14 cellular contexts compared by ENCODE assay signal in genomic region chr12:120324841-120325417, GRCh38. TPM values are rescaled to one million over a fixed set of nuclear protein-coding genes. Genes with fewer than 3 reads are reported as not detected.
DNase-seq lines count a peak whose midpoint lies in the region; ATAC-seq and TF ChIP-seq lines count a peak whose summit lies in the region.
"Had no signal": no experiment of that assay in that cellular context is flagged by ENCODE, and none has a peak within 500 bp of the region (broad histone marks: within the 10 kb centered on the region; RNA-seq: fewer than 3 reads in every experiment).

No MANE protein-coding gene starts in this region.

- no peak overlapping the region for H4K91ac ChIP-seq in neuronal stem cell (ENCODE audit: low read depth, low read length, poor library complexity)

- no peaks in the 10 kb centered on the region for H3K27me3 Mint-ChIP-seq in activated T-cell treated with anti-CD3 and anti-CD28 coated beads, Interleukin-2, amount 50 U/mL, for 72 hours (ENCODE audit: low read depth)
- no peaks in the 10 kb centered on the region for H3K27me3 Mint-ChIP-seq in activated T-cell treated with anti-CD3 and anti-CD28 coated beads, Interleukin-2, amount 50 U/mL, for 4 hours (ENCODE audit: low read depth)
- peaks cover 23% of the 10 kb centered on the region for H3K27me3 Mint-ChIP-seq in endodermal cell (ENCODE audit: insufficient read depth)

- H3K14ac ChIP-seq in neuronal stem cell (ENCODE audit: low read length), result no peak overlapping the region

- POLR2A ChIA-PET in OCI-LY7 (lab: Charles Lee), result interaction anchor here (0.6 to 1.3 kb wide), 4 partner anchors 106 to 256 kb away, joined by 3 read pairs; partner anchors contain the start of gene POP5

- H3K27me3 ChIP-seq in hepatocyte (no peaks in the 10 kb centered on the region), neuronal stem cell (ENCODE audit: control insufficient read depth in 3 of 3, insufficient read depth in 3 of 3, low read depth in 1 of 3, low read length in 3 of 3) (peaks cover 0 to 15% (median 0%) of the 10 kb centered on the region in 3 experiments), endodermal cell (ENCODE audit: control insufficient read depth, insufficient read depth, low read length, poor library complexity, severe bottlenecking) (no peaks in the 10 kb centered on the region)
- H3K27me3 ChIP-seq: gastroesophageal sphincter had no signal

- H4K20me1 ChIP-seq in OCI-LY7 (ENCODE audit: insufficient read depth, low read length), result no peaks in the 10 kb centered on the region
- H4K20me1 ChIP-seq in hepatocyte (ENCODE audit: insufficient read depth, poor library complexity, severe bottlenecking), result no peaks in the 10 kb centered on the region

- H3K36me3 ChIP-seq in OCI-LY7 (ENCODE audit: insufficient read depth, low read length) (no peaks in the 10 kb centered on the region), hepatocyte (replicated peaks; ENCODE audit: insufficient read depth, low read depth) (no peaks in the 10 kb centered on the region), neuronal stem cell (replicated peaks in 1 of 2; ENCODE audit: control insufficient read depth in 2 of 2, insufficient read depth in 2 of 2, low read length in 2 of 2) (no peaks in the 10 kb centered on the region), endodermal cell (ENCODE audit: control insufficient read depth, insufficient read depth, low read length) (no peaks in the 10 kb centered on the region)
- H3K36me3 ChIP-seq: gastroesophageal sphincter had no signal

- no peak overlapping the region for H2BK12ac ChIP-seq in neuronal stem cell (ENCODE audit: low read length)

- H3K4me2 ChIP-seq in OCI-LY7 (ENCODE audit: low read length), result peak overlapping the region; percentile 69; the same call in 1 of the 2 replicates
- peak overlapping the region; percentile 98 for H3K4me2 ChIP-seq in hepatocyte
- H3K4me2 ChIP-seq in neuronal stem cell (ENCODE audit: insufficient read depth, low read length, poor library complexity, severe bottlenecking), result no peak overlapping the region

- peak overlapping the region; percentile 88; the same call in 1 of the 2 replicates for H2AFZ ChIP-seq in OCI-LY7 (ENCODE audit: low read length)
- H2AFZ ChIP-seq in hepatocyte, result no peak overlapping the region
- no peak overlapping the region for H2AFZ ChIP-seq in neuronal stem cell (ENCODE audit: low read length)

- intact Hi-C loops in OCI-LY7 (cut with micrococcal nuclease; ENCODE audit: unreplicated experiment), result loop anchor here (1.0 kb wide), 2 partner anchors 97 to 256 kb away; partner anchors contain the start of gene POP5

- H2AK5ac ChIP-seq in neuronal stem cell (ENCODE audit: low read depth, low read length), result no peak overlapping the region

- no peak for ATAC-seq in activated T-cell treated with anti-CD3 and anti-CD28 coated beads, Interleukin-2, amount 50 U/mL, for 72 hours (replicated peaks in 1 of 2)
- no peak for ATAC-seq in activated T-cell treated with anti-CD3 and anti-CD28 coated beads, Interleukin-2, amount 50 U/mL, for 4 hours
- ATAC-seq in stimulated activated effector memory CD8-positive, alpha-beta T cell treated with anti-CD3 and anti-CD28 coated beads, Interleukin-12 subunit alpha, Interleukin-12 subunit beta, amount 100 ng/mL, for 72 hours, result no peak

- H3K4me1 Mint-ChIP-seq in activated T-cell treated with anti-CD3 and anti-CD28 coated beads, Interleukin-2, amount 50 U/mL, for 72 hours (ENCODE audit: low read depth), result peaks cover 13% of the 10 kb centered on the region
- H3K4me1 Mint-ChIP-seq in activated T-cell treated with anti-CD3 and anti-CD28 coated beads, Interleukin-2, amount 50 U/mL, for 4 hours (ENCODE audit: low read depth), result peaks cover 4% of the 10 kb centered on the region
- H3K4me1 Mint-ChIP-seq in stimulated activated effector memory CD8-positive, alpha-beta T cell treated with anti-CD3 and anti-CD28 coated beads, Interleukin-12 subunit alpha, Interleukin-12 subunit beta, amount 100 ng/mL, for 72 hours, result no peaks in the 10 kb centered on the region
- H3K4me1 Mint-ChIP-seq in endodermal cell, result peaks cover 7% of the 10 kb centered on the region

- H3K79me1 ChIP-seq in neuronal stem cell (ENCODE audit: low read depth, low read length), result no peaks in the 10 kb centered on the region

- H3K79me2 ChIP-seq in OCI-LY7 (ENCODE audit: insufficient read depth, low read depth, low read length) (no peaks in the 10 kb centered on the region), hepatocyte (no peaks in the 10 kb centered on the region)

- H3K27ac ChIP-seq in OCI-LY7 (ENCODE audit: low read depth, low read length, poor library complexity, severe bottlenecking) (no peak overlapping the region), hepatocyte (no peak overlapping the region), neuronal stem cell (replicated peaks; ENCODE audit: low read length) (no peak overlapping the region), endodermal cell (ENCODE audit: low read depth, low read length) (no peak overlapping the region)
- H3K27ac ChIP-seq: gastroesophageal sphincter had no signal

- no peaks in the 10 kb centered on the region for H3K9me3 Mint-ChIP-seq in activated T-cell treated with anti-CD3 and anti-CD28 coated beads, Interleukin-2, amount 50 U/mL, for 72 hours
- H3K9me3 Mint-ChIP-seq in activated T-cell treated with anti-CD3 and anti-CD28 coated beads, Interleukin-2, amount 50 U/mL, for 4 hours, result no peaks in the 10 kb centered on the region
- H3K9me3 Mint-ChIP-seq in stimulated activated effector memory CD8-positive, alpha-beta T cell treated with anti-CD3 and anti-CD28 coated beads, Interleukin-12 subunit alpha, Interleukin-12 subunit beta, amount 100 ng/mL, for 72 hours, result no peaks in the 10 kb centered on the region
- H3K9me3 Mint-ChIP-seq in endodermal cell, result no peaks in the 10 kb centered on the region
- H3K9me3 Mint-ChIP-seq: activated CD4-positive, alpha-beta T cell treated with anti-CD3 and anti-CD28 coated beads, Interleukin-2, amount 10 ng/mL, durations not matched to agents 24 days and 14 days had no signal

- no peaks in the 10 kb centered on the region for H3K9me2 ChIP-seq in OCI-LY7 (ENCODE audit: insufficient read depth, low read length)
- H3K9me2 ChIP-seq in hepatocyte (replicated peaks; ENCODE audit: insufficient read depth), result no peaks in the 10 kb centered on the region

- H4K8ac ChIP-seq in neuronal stem cell (ENCODE audit: low read depth, low read length), result no peak overlapping the region

- no TSS peak for BruUV-seq in OCI-LY7 (replicated peaks; lab: Mats Ljungman, UMichigan)

- 66% methylated on average over 9 of the region's 9 CpGs for WGBS in hepatocyte (ENCODE audit: low lambda C conversion rate, missing lambda C conversion rate)
- no CpG with 5 or more reads among the region's 9 CpGs for WGBS in neuronal stem cell (ENCODE audit: extremely low coverage in 2 of 2, insufficient read length in 2 of 2, insufficient replicate concordance in 1 of 2), 2 donors
- WGBS in endodermal cell (ENCODE audit: insufficient coverage in 1 of 2, insufficient read length in 1 of 2), 2 experiments, result 65 to 74% methylated on average over 4 to 8 of the region's 9 CpGs

- H2BK15ac ChIP-seq in neuronal stem cell (ENCODE audit: low read length), result no peak overlapping the region

- no peak overlapping the region for H3K23ac ChIP-seq in neuronal stem cell (ENCODE audit: low read depth, low read length, poor library complexity)

- H3K4me1 ChIP-seq in OCI-LY7 (ENCODE audit: insufficient read depth, low read length, poor library complexity, severe bottlenecking), result peaks cover 4% of the 10 kb centered on the region
- peaks cover 13% of the 10 kb centered on the region for H3K4me1 ChIP-seq in hepatocyte (ENCODE audit: insufficient read depth)
- peaks cover 4 to 5% of the 10 kb centered on the region in 2 donors for H3K4me1 ChIP-seq in neuronal stem cell (ENCODE audit: control insufficient read depth in 2 of 2, insufficient read depth in 1 of 2, low read depth in 1 of 2, low read length in 2 of 2)
- H3K4me1 ChIP-seq in endodermal cell (ENCODE audit: control insufficient read depth, insufficient read depth, low read length), result no peaks in the 10 kb centered on the region

- H3K4ac ChIP-seq in neuronal stem cell (ENCODE audit: low read length), result no peak overlapping the region

- H2BK5ac ChIP-seq in neuronal stem cell (ENCODE audit: low read length), result no peak overlapping the region

- H3K9ac ChIP-seq in neuronal stem cell (ENCODE audit: low read depth, low read length, poor library complexity), result no peak overlapping the region
- no peak overlapping the region for H3K9ac ChIP-seq in endodermal cell (ENCODE audit: extremely low read depth, low read length, poor library complexity, severe bottlenecking)

- H3K18ac ChIP-seq in neuronal stem cell (ENCODE audit: low read length), result no peak overlapping the region

- H3K4me3 ChIP-seq in OCI-LY7 (ENCODE audit: low read depth, low read length, poor library complexity, severe bottlenecking) (no peak overlapping the region), hepatocyte (no peak overlapping the region), neuronal stem cell (ENCODE audit: low read length in 2 of 2) (no peak overlapping the region), endodermal cell (ENCODE audit: low read length) (no peak overlapping the region)

- H3K4me3 Mint-ChIP-seq in activated T-cell treated with anti-CD3 and anti-CD28 coated beads, Interleukin-2, amount 50 U/mL, for 72 hours, result peak overlapping the region; percentile 87 to 92
- H3K4me3 Mint-ChIP-seq in activated T-cell treated with anti-CD3 and anti-CD28 coated beads, Interleukin-2, amount 50 U/mL, for 4 hours, result no peak overlapping the region
- H3K4me3 Mint-ChIP-seq in stimulated activated effector memory CD8-positive, alpha-beta T cell treated with anti-CD3 and anti-CD28 coated beads, Interleukin-12 subunit alpha, Interleukin-12 subunit beta, amount 100 ng/mL, for 72 hours, result peak overlapping the region; percentile 88
- no peak overlapping the region for H3K4me3 Mint-ChIP-seq in endodermal cell

- no peak for DNase-seq in activated T-cell treated with anti-CD3 and anti-CD28 coated beads, Interleukin-2, amount 50 U/mL, for 72 hours
- DNase-seq in activated T-cell treated with anti-CD3 and anti-CD28 coated beads, Interleukin-2, amount 50 U/mL, for 4 hours, result no peak
- DNase-seq in OCI-LY7 (ENCODE audit: low spot score), result no peak
- DNase-seq in hepatocyte (ENCODE audit: low spot score), result no peak
- no peak for DNase-seq in stimulated activated effector memory CD8-positive, alpha-beta T cell treated with anti-CD3 and anti-CD28 coated beads, Interleukin-12 subunit alpha, Interleukin-12 subunit beta, amount 100 ng/mL, for 72 hours (ENCODE audit: low spot score in 2 of 2)
- DNase-seq in neuronal stem cell (ENCODE audit: low spot score), result no peak
- DNase-seq in endodermal cell, result no peak
- DNase-seq in activated T-cell treated with anti-CD3 and anti-CD28 coated beads, Interleukin-2, amount 50 U/mL, for 48 hours, result no peak
- DNase-seq: NCI-H1048 had no signal

- no peaks in the 10 kb centered on the region for H3K9me3 ChIP-seq in OCI-LY7 (ENCODE audit: low read length)
- H3K9me3 ChIP-seq in hepatocyte (ENCODE audit: low read depth), result no peaks in the 10 kb centered on the region
- no peaks in the 10 kb centered on the region for H3K9me3 ChIP-seq in neuronal stem cell (replicated peaks in 1 of 2; ENCODE audit: control insufficient read depth in 2 of 2, insufficient read depth in 1 of 2, low read depth in 1 of 2, low read length in 2 of 2)
- no peaks in the 10 kb centered on the region for H3K9me3 ChIP-seq in endodermal cell (ENCODE audit: control insufficient read depth, low read length)
- H3K9me3 ChIP-seq: gastroesophageal sphincter had no signal

- TF ChIP-seq CTCF in OCI-LY7 (conservative IDR thresholded peaks at IDR 0.05; ENCODE audit: low read length) (no peak), hepatocyte (IDR thresholded peaks at IDR 0.05; ENCODE audit: poor library complexity) (no peak), endodermal cell (conservative IDR thresholded peaks at IDR 0.05) (no peak)

- no peaks in the 10 kb centered on the region for H3K36me3 Mint-ChIP-seq in activated T-cell treated with anti-CD3 and anti-CD28 coated beads, Interleukin-2, amount 50 U/mL, for 72 hours (ENCODE audit: insufficient read depth in 2 of 2)
- no peaks in the 10 kb centered on the region for H3K36me3 Mint-ChIP-seq in activated T-cell treated with anti-CD3 and anti-CD28 coated beads, Interleukin-2, amount 50 U/mL, for 4 hours (ENCODE audit: insufficient read depth)
- H3K36me3 Mint-ChIP-seq in stimulated activated effector memory CD8-positive, alpha-beta T cell treated with anti-CD3 and anti-CD28 coated beads, Interleukin-12 subunit alpha, Interleukin-12 subunit beta, amount 100 ng/mL, for 72 hours, result no peaks in the 10 kb centered on the region
- H3K36me3 Mint-ChIP-seq in endodermal cell (ENCODE audit: low read depth), result no peaks in the 10 kb centered on the region

- no peak overlapping the region for H3K27ac Mint-ChIP-seq in activated T-cell treated with anti-CD3 and anti-CD28 coated beads, Interleukin-2, amount 50 U/mL, for 72 hours
- no peak overlapping the region for H3K27ac Mint-ChIP-seq in stimulated activated effector memory CD8-positive, alpha-beta T cell treated with anti-CD3 and anti-CD28 coated beads, Interleukin-12 subunit alpha, Interleukin-12 subunit beta, amount 100 ng/mL, for 72 hours
- no peak overlapping the region for H3K27ac Mint-ChIP-seq in endodermal cell

- CTCF ChIA-PET in OCI-LY7 (lab: Charles Lee; ENCODE audit: unreplicated experiment), result interaction anchor here (0.6 kb wide), 1 partner anchor 209 kb away, joined by 4 read pairs; no protein-coding TSS in a partner anchor

- no peak overlapping the region for H2BK120ac ChIP-seq in neuronal stem cell (ENCODE audit: low read depth, low read length)

RNA-seq across cellular contexts. Expression of gene PLA2G1B, which starts 2.6 kb away (rescaled TPM):
- total RNA-seq in activated T-cell treated with anti-CD3 and anti-CD28 coated beads, Interleukin-2, amount 50 U/mL, for 72 hours, result not detected
- total RNA-seq in activated T-cell treated with anti-CD3 and anti-CD28 coated beads, Interleukin-2, amount 50 U/mL, for 4 hours, result 1 to 10 TPM in 2 of 3 donors, under 1 TPM in 1; 0.79 to 1.3 (median 1.1) TPM
- not detected in 2 replicates for total RNA-seq in OCI-LY7 (2014; rRNA removed; shearing (Covaris generic))
- total RNA-seq in OCI-LY7 (2022) (not detected in 2 replicates), hepatocyte (8.5 and 24.9 TPM in 2 replicates), endodermal cell (not detected)
- polyA plus RNA-seq in hepatocyte, result 14.7 and 18.8 TPM in 2 replicates
- polyA plus RNA-seq in neuronal stem cell (2013, experiment 1 of 2), result 0.22 TPM
- polyA plus RNA-seq in neuronal stem cell (2013, experiment 2 of 2), result 0.19 TPM
- polyA plus RNA-seq in endodermal cell (2013, experiment 1 of 2), result not detected
- not detected for polyA plus RNA-seq in endodermal cell (2013, experiment 2 of 2)
- total RNA-seq: activated CD4-positive, alpha-beta T cell treated with anti-CD3 and anti-CD28 coated beads, Interleukin-2, amount 10 ng/mL, durations not matched to agents 24 days and 14 days; G401; gastroesophageal sphincter; ureter had no signal

RNA-seq across cellular contexts. Expression of gene SIRT4, which starts 22.8 kb away (rescaled TPM):
- total RNA-seq in activated T-cell treated with anti-CD3 and anti-CD28 coated beads, Interleukin-2, amount 50 U/mL, for 72 hours, result 1 to 10 TPM; 4.2 to 4.9 TPM
- 1 to 10 TPM; 1.3 to 1.8 (median 1.5) TPM for total RNA-seq in activated T-cell treated with anti-CD3 and anti-CD28 coated beads, Interleukin-2, amount 50 U/mL, for 4 hours
- total RNA-seq in OCI-LY7 (2014; rRNA removed; shearing (Covaris generic)), result 0.54 and 2.1 TPM in 2 replicates
- total RNA-seq in OCI-LY7 (2022) (1.4 and 2.2 TPM in 2 replicates), hepatocyte (3.9 and 7.7 TPM in 2 replicates), endodermal cell (1 to 10 TPM; 2.3 to 2.7 TPM)
- polyA plus RNA-seq in hepatocyte, result 3.0 and 5.5 TPM in 2 replicates
- polyA plus RNA-seq in neuronal stem cell (2013, experiment 1 of 2), result 4.2 TPM
- polyA plus RNA-seq in neuronal stem cell (2013, experiment 2 of 2), result 4.0 TPM
- 2.8 TPM for polyA plus RNA-seq in endodermal cell (2013, experiment 1 of 2)
- polyA plus RNA-seq in endodermal cell (2013, experiment 2 of 2), result 4.0 TPM
- total RNA-seq: ureter had no signal

RNA-seq across cellular contexts. Expression of gene RNU4-1, which starts 31.9 kb away (rescaled TPM):
- 1,000 to 10,000 TPM; 1,839 to 2,627 TPM for total RNA-seq in activated T-cell treated with anti-CD3 and anti-CD28 coated beads, Interleukin-2, amount 50 U/mL, for 72 hours
- 1,000 to 10,000 TPM in 2 of 3 donors, 100 to 1,000 TPM in 1; 980 to 2,356 (median 1,498) TPM for total RNA-seq in activated T-cell treated with anti-CD3 and anti-CD28 coated beads, Interleukin-2, amount 50 U/mL, for 4 hours
- total RNA-seq in OCI-LY7 (2014; rRNA removed; shearing (Covaris generic)), result under 0.01 TPM in 1 of 2 replicates, not detected in the other
- total RNA-seq in OCI-LY7 (2022) (1,670 and 3,289 TPM in 2 replicates), hepatocyte (under 0.01 TPM in 2 replicates), endodermal cell (1,000 to 10,000 TPM; 4,032 to 4,837 TPM)
- polyA plus RNA-seq in hepatocyte, result not detected in 2 replicates
- not detected for polyA plus RNA-seq in neuronal stem cell (2013, experiment 1 of 2)
- polyA plus RNA-seq in neuronal stem cell (2013, experiment 2 of 2), result not detected
- 3,234 TPM for polyA plus RNA-seq in endodermal cell (2013, experiment 1 of 2)
- 5,800 TPM for polyA plus RNA-seq in endodermal cell (2013, experiment 2 of 2)
- total RNA-seq: G401 had no signal
- polyA plus RNA-seq: AG04450 had no signal

RNA-seq across cellular contexts. Expression of gene RNU4-2, which starts 33.2 kb away (rescaled TPM):
- 1,000 to 10,000 TPM; 3,117 to 4,201 TPM for total RNA-seq in activated T-cell treated with anti-CD3 and anti-CD28 coated beads, Interleukin-2, amount 50 U/mL, for 72 hours
- total RNA-seq in activated T-cell treated with anti-CD3 and anti-CD28 coated beads, Interleukin-2, amount 50 U/mL, for 4 hours, result 1,000 to 10,000 TPM; 2,997 to 5,108 (median 5,011) TPM
- under 0.01 TPM in 1 of 2 replicates, not detected in the other for total RNA-seq in OCI-LY7 (2014; rRNA removed; shearing (Covaris generic))
- total RNA-seq in OCI-LY7 (2022) (1,646 and 3,315 TPM in 2 replicates), hepatocyte (under 0.01 TPM in 2 replicates), endodermal cell (1,000 to 10,000 TPM; 4,079 to 4,491 TPM)
- not detected in 2 replicates for polyA plus RNA-seq in hepatocyte
- not detected for polyA plus RNA-seq in neuronal stem cell (2013, experiment 1 of 2)
- not detected for polyA plus RNA-seq in neuronal stem cell (2013, experiment 2 of 2)
- 4,451 TPM for polyA plus RNA-seq in endodermal cell (2013, experiment 1 of 2)
- polyA plus RNA-seq in endodermal cell (2013, experiment 2 of 2), result 8,189 TPM
- total RNA-seq: G401 had no signal

RNA-seq across cellular contexts. Expression of gene MSI1, which starts 44.0 kb away (rescaled TPM):
- 1 to 10 TPM; 5.6 to 6.6 TPM for total RNA-seq in activated T-cell treated with anti-CD3 and anti-CD28 coated beads, Interleukin-2, amount 50 U/mL, for 72 hours
- under 1 TPM; 0.16 to 0.41 (median 0.25) TPM for total RNA-seq in activated T-cell treated with anti-CD3 and anti-CD28 coated beads, Interleukin-2, amount 50 U/mL, for 4 hours
- total RNA-seq in OCI-LY7 (2014; rRNA removed; shearing (Covaris generic)), result not detected in 2 replicates
- total RNA-seq in OCI-LY7 (2022), result not detected in 2 replicates
- 2.2 and 9.3 TPM in 2 replicates for total RNA-seq in hepatocyte
- 4.4 and 5.6 TPM in 2 replicates for polyA plus RNA-seq in hepatocyte
- 104 TPM for polyA plus RNA-seq in neuronal stem cell (2013, experiment 1 of 2)
- polyA plus RNA-seq in neuronal stem cell (2013, experiment 2 of 2), result 105 TPM
- 100 to 1,000 TPM in 1 of 2 donors, 10 to 100 TPM in 1; 92.8 to 105 TPM for total RNA-seq in endodermal cell
- 123 TPM for polyA plus RNA-seq in endodermal cell (2013, experiment 1 of 2)
- 104 TPM for polyA plus RNA-seq in endodermal cell (2013, experiment 2 of 2)
- polyA plus RNA-seq: AG04450 had no signal

Comparison
In these comparisons a context has a peak if more than half of its experiments do, and no peak if none do; other contexts are left out.
1. H3K4me3 Mint-ChIP-seq: peak in activated T-cell treated with anti-CD3 and anti-CD28 coated beads, Interleukin-2, amount 50 U/mL, for 72 hours (2 of 2) and stimulated activated effector memory CD8-positive, alpha-beta T cell treated with anti-CD3 and anti-CD28 coated beads, Interleukin-12 subunit alpha, Interleukin-12 subunit beta, amount 100 ng/mL, for 72 hours (single experiment); none in activated T-cell treated with anti-CD3 and anti-CD28 coated beads, Interleukin-2, amount 50 U/mL, for 4 hours (single experiment) and endodermal cell (single experiment).